Comparison of ENCODE assay signal across 8 cellular contexts in the genomic region with DNA sequence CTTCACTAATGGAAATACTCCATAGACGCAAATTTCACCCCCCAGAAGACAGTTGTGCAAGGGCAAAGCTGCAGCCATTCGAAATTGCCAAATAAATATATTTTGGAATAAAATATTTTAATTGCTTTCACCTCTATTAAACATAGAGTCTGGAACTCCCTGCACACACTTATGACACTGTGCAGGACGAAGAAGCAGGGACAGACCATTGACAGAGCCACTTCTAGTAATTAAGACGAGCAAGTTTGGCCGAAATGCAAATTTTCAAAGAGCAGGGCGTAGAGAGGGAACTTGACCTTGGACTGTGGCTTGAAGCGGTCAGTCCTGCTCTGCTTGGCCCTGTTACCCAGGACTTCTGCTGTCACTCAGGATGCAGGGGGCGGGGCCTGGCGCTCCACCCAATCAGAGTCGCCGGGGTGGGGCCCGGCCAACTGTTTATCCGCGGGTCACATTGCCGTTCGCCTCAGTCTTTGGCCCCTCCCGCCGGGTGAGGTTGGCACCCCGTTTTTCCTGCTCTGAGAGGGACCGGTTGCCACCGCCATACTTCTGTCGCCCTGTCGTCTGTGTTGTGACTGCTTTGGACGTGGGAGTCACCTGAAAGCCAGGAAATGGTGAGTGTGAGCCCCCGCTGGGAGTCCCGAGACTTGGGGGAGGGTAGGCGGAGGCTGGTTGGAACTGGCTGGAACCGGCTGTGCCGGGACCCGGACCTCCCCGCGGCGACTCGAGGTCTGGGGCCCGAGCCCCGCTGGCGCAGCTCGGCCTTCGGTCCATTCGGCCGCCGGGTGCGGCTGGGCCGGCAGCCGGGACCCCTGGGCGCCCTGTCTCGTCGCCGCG. TPM values are rescaled to one million over a fixed set of nuclear protein-coding genes. Genes with fewer than 3 reads are reported as not detected.
DNase-seq lines count a peak whose midpoint lies in the region; ATAC-seq and TF ChIP-seq lines count a peak whose summit lies in the region.

Gene ZNF844, plus strand, starts transcription at position 466 of the 834 bp plus-strand sequence. Its CDS starts 143 bp downstream, at position 609.

- H3K27me3 Mint-ChIP-seq in mesothelial cell of epicardium (ENCODE audit: low read depth), result no peaks in the 10 kb centered on the region

- TF ChIP-seq CTCF in mesothelial cell of epicardium (IDR thresholded peaks at IDR 0.05; ENCODE audit: unreplicated experiment), result no peak

- H3K9me3 Mint-ChIP-seq in mesothelial cell of epicardium, result peaks cover 3% of the 10 kb centered on the region

- peak; percentile 57 for DNase-seq in GF-D8 (lab: John Stamatoyannopoulos, UW)
- peak; percentile 88 for DNase-seq in NCI-H748 (lab: John Stamatoyannopoulos, UW; ENCODE audit: unreplicated experiment)
- peak; percentile 73 for DNase-seq in activated T-cell treated with anti-CD3 and anti-CD28 coated beads for 24 hours (ENCODE audit: low read depth)
- DNase-seq in epidermal melanocyte (ENCODE audit: insufficient read length, low spot score), result peak; percentile 92
- peak; percentile 62 to 83 for DNase-seq in mesothelial cell of epicardium (ENCODE audit: low spot score in 2 of 2, unreplicated experiment in 2 of 2)
- DNase-seq in stimulated activated CD8-positive, alpha-beta memory T cell treated with anti-CD3 and anti-CD28 coated beads, Interleukin-12 subunit alpha, Interleukin-12 subunit beta, amount 100 ng/mL, for 4 hours (ENCODE audit: low read depth), result peak; percentile 49
- DNase-seq in Kasumi-1 (lab: John Stamatoyannopoulos, UW), result no peak

- H3K36me3 Mint-ChIP-seq in mesothelial cell of epicardium, result peaks cover 19% of the 10 kb centered on the region

- H3K27ac Mint-ChIP-seq in mesothelial cell of epicardium, result peak within 1 kb of the TSS; percentile 84

- peak; percentile 88 for ATAC-seq in HG02678 (IDR thresholded peaks at IDR 0.05; ENCODE audit: unreplicated experiment)

- H3K4me1 Mint-ChIP-seq in mesothelial cell of epicardium, result peaks cover 2% of the 10 kb centered on the region

- H3K4me3 Mint-ChIP-seq in mesothelial cell of epicardium, result peak within 1 kb of the TSS; percentile 87

RNA-seq across cellular contexts. Expression of gene ZNF844, which starts in this region (rescaled TPM):
- 13.5 to 15.1 TPM (median 13.5 TPM) in 3 replicates for total RNA-seq in mesothelial cell of epicardium

Comparison
In these comparisons a context has a peak if more than half of its experiments do, and no peak if none do; other contexts are left out.
1. DNase-seq: peak in GF-D8 (single experiment), NCI-H748 (single experiment), activated T-cell treated with anti-CD3 and anti-CD28 coated beads for 24 hours (single experiment), epidermal melanocyte (single experiment), mesothelial cell of epicardium (2 of 2) and stimulated activated CD8-positive, alpha-beta memory T cell treated with anti-CD3 and anti-CD28 coated beads, Interleukin-12 subunit alpha, Interleukin-12 subunit beta, amount 100 ng/mL, for 4 hours (single experiment); none in Kasumi-1 (0 of 2).